1 cellular context compared by ENCODE assay signal in the genomic region with DNA sequence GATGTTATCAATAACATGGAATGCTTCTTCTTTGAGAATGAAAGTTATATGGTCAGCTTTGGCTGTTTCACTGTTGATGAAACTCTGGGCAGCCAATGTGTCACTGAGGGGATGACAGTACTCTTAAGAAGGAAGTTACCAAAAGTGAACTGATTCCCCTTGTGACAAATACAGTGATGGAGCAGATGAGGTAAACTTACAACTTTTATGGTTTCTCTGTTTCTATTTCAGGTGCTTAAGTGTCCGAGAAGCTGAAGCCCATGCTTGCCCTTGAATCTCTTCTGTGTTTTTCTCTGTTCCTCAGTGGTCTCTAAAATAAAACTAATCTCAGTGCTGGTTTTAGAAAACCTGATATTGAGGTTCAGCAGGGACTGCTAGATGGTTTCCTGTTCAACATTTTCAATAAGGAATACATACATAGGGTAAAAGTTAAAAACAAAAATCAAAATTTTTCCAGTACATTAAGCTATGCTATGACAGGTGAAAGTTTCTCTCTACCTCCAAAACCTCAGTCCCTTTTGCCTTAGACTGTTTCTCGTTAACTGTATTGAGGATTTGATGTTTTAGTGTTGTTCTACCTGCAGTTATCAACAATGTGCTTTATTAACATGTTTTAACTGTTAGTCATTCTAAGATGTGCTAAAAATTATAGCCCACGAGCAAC.
TF ChIP-seq lines count a peak whose summit lies in the region.

No MANE protein-coding gene starts in this region.

TF ChIP-seq in GM12878, 131 proteins besides CTCF, POLR2A, EP300 and RAD21 (continued from another document and continues in another):
- TF ChIP-seq, protein P1, sequence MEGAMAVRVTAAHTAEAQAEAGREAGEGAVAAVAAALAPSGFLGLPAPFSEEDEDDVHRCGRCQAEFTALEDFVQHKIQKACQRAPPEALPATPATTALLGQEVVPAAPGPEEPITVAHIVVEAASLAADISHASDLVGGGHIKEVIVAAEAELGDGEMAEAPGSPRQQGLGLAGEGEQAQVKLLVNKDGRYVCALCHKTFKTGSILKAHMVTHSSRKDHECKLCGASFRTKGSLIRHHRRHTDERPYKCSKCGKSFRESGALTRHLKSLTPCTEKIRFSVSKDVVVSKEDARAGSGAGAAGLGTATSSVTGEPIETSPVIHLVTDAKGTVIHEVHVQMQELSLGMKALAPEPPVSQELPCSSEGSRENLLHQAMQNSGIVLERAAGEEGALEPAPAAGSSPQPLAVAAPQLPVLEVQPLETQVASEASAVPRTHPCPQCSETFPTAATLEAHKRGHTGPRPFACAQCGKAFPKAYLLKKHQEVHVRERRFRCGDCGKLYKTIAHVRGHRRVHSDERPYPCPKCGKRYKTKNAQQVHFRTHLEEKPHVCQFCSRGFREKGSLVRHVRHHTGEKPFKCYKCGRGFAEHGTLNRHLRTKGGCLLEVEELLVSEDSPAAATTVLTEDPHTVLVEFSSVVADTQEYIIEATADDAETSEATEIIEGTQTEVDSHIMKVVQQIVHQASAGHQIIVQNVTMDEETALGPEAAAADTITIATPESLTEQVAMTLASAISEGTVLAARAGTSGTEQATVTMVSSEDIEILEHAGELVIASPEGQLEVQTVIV (IDR thresholded peaks at IDR 0.05; ENCODE audit: borderline replicate concordance, partially characterized antibody) = no peak
- TF ChIP-seq, protein P2, sequence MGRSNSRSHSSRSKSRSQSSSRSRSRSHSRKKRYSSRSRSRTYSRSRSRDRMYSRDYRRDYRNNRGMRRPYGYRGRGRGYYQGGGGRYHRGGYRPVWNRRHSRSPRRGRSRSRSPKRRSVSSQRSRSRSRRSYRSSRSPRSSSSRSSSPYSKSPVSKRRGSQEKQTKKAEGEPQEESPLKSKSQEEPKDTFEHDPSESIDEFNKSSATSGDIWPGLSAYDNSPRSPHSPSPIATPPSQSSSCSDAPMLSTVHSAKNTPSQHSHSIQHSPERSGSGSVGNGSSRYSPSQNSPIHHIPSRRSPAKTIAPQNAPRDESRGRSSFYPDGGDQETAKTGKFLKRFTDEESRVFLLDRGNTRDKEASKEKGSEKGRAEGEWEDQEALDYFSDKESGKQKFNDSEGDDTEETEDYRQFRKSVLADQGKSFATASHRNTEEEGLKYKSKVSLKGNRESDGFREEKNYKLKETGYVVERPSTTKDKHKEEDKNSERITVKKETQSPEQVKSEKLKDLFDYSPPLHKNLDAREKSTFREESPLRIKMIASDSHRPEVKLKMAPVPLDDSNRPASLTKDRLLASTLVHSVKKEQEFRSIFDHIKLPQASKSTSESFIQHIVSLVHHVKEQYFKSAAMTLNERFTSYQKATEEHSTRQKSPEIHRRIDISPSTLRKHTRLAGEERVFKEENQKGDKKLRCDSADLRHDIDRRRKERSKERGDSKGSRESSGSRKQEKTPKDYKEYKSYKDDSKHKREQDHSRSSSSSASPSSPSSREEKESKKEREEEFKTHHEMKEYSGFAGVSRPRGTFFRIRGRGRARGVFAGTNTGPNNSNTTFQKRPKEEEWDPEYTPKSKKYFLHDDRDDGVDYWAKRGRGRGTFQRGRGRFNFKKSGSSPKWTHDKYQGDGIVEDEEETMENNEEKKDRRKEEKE (IDR thresholded peaks at IDR 0.05) = no peak
- TF ChIP-seq NRF1 (conservative IDR thresholded peaks at IDR 0.05; ENCODE audit: low read depth, low read length) (no peak), SRF (IDR thresholded peaks at IDR 0.05; ENCODE audit: low read depth in 2 of 2, low read length in 2 of 2) (peak in 1 of 2 experiments; percentile 64; a peak in 1 of 4 replicates), SMARCA5 (IDR thresholded peaks at IDR 0.05) (no peak), ASH2L (IDR thresholded peaks at IDR 0.05; ENCODE audit: borderline replicate concordance, low read depth) (no peak), BACH1 (IDR thresholded peaks at IDR 0.05; ENCODE audit: borderline replicate concordance) (no peak), HCFC1 (IDR thresholded peaks at IDR 0.05; ENCODE audit: low read length) (no peak), HDAC2 (IDR thresholded peaks at IDR 0.05) (no peak), RB1 (IDR thresholded peaks at IDR 0.05; ENCODE audit: borderline replicate concordance) (no peak), STAT1 (conservative IDR thresholded peaks at IDR 0.05) (no peak), EZH2 (IDR thresholded peaks at IDR 0.05; ENCODE audit: borderline replicate concordance, control insufficient read depth, low read depth, low read length) (no peak), SIX5 (IDR thresholded peaks at IDR 0.05; ENCODE audit: low read depth, low read length, severe bottlenecking) (no peak), RCOR1 (conservative IDR thresholded peaks at IDR 0.05; ENCODE audit: low read depth, low read length) (no peak), EGR1 (IDR thresholded peaks at IDR 0.05; ENCODE audit: borderline replicate concordance in 1 of 2, low read depth in 2 of 2, low read length in 2 of 2) (no peak), ZNF384 (IDR thresholded peaks at IDR 0.05; ENCODE audit: borderline replicate concordance, low read depth, low read length) (no peak), NBN (IDR thresholded peaks at IDR 0.05) (no peak), ZNF207 (IDR thresholded peaks at IDR 0.05; ENCODE audit: borderline replicate concordance) (no peak), GATAD2B (conservative IDR thresholded peaks at IDR 0.05; ENCODE audit: low read depth) (no peak), IKZF1 (conservative IDR thresholded peaks at IDR 0.05) (no peak), SIN3A (IDR thresholded peaks at IDR 0.05; ENCODE audit: low read depth, low read length) (no peak), SUZ12 (IDR thresholded peaks at IDR 0.05; ENCODE audit: unreplicated experiment) (no peak), SUPT20H (IDR thresholded peaks at IDR 0.05; ENCODE audit: borderline replicate concordance, control insufficient read depth, low read depth, low read length) (no peak), PAX8 (IDR thresholded peaks at IDR 0.05) (no peak), ZNF622 (IDR thresholded peaks at IDR 0.05) (no peak), CHD1 (IDR thresholded peaks at IDR 0.05; ENCODE audit: low read depth, low read length) (no peak), TBL1XR1 (IDR thresholded peaks at IDR 0.05; ENCODE audit: low read depth, low read length) (no peak), SP1 (IDR thresholded peaks at IDR 0.05; ENCODE audit: low read depth, low read length) (no peak), CREB1 (IDR thresholded peaks at IDR 0.05; ENCODE audit: low read depth) (peak; percentile 93), NR2C2 (IDR thresholded peaks at IDR 0.05; ENCODE audit: borderline replicate concordance, control insufficient read depth, insufficient read length, low read depth) (no peak), BRCA1 (IDR thresholded peaks at IDR 0.05; ENCODE audit: low read depth, low read length) (no peak), RUNX3 (IDR thresholded peaks at IDR 0.05; ENCODE audit: low read length) (peak; percentile 93), FOXK2 (IDR thresholded peaks at IDR 0.05) (no peak), POLR2AphosphoS5 (IDR thresholded peaks at IDR 0.05; ENCODE audit: low read length) (no peak), LARP7 (IDR thresholded peaks at IDR 0.05) (no peak), ETV6 (conservative IDR thresholded peaks at IDR 0.05 in 1 of 2, IDR thresholded peaks at IDR 0.05 in 1 of 2; ENCODE audit: borderline replicate concordance in 1 of 2, low read depth in 1 of 2) (peak in 1 of 2 experiments; percentile 79; a peak in 2 of 4 replicates), NR2F1 (conservative IDR thresholded peaks at IDR 0.05) (no peak), STAT3 (IDR thresholded peaks at IDR 0.05; ENCODE audit: low read depth, low read length) (no peak)
- TF ChIP-seq, protein P3, sequence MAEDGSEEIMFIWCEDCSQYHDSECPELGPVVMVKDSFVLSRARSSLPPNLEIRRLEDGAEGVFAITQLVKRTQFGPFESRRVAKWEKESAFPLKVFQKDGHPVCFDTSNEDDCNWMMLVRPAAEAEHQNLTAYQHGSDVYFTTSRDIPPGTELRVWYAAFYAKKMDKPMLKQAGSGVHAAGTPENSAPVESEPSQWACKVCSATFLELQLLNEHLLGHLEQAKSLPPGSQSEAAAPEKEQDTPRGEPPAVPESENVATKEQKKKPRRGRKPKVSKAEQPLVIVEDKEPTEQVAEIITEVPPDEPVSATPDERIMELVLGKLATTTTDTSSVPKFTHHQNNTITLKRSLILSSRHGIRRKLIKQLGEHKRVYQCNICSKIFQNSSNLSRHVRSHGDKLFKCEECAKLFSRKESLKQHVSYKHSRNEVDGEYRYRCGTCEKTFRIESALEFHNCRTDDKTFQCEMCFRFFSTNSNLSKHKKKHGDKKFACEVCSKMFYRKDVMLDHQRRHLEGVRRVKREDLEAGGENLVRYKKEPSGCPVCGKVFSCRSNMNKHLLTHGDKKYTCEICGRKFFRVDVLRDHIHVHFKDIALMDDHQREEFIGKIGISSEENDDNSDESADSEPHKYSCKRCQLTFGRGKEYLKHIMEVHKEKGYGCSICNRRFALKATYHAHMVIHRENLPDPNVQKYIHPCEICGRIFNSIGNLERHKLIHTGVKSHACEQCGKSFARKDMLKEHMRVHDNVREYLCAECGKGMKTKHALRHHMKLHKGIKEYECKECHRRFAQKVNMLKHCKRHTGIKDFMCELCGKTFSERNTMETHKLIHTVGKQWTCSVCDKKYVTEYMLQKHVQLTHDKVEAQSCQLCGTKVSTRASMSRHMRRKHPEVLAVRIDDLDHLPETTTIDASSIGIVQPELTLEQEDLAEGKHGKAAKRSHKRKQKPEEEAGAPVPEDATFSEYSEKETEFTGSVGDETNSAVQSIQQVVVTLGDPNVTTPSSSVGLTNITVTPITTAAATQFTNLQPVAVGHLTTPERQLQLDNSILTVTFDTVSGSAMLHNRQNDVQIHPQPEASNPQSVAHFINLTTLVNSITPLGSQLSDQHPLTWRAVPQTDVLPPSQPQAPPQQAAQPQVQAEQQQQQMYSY (CRISPR knock-in tag; IDR thresholded peaks at IDR 0.05) = no peak
- TF ChIP-seq, protein P4, sequence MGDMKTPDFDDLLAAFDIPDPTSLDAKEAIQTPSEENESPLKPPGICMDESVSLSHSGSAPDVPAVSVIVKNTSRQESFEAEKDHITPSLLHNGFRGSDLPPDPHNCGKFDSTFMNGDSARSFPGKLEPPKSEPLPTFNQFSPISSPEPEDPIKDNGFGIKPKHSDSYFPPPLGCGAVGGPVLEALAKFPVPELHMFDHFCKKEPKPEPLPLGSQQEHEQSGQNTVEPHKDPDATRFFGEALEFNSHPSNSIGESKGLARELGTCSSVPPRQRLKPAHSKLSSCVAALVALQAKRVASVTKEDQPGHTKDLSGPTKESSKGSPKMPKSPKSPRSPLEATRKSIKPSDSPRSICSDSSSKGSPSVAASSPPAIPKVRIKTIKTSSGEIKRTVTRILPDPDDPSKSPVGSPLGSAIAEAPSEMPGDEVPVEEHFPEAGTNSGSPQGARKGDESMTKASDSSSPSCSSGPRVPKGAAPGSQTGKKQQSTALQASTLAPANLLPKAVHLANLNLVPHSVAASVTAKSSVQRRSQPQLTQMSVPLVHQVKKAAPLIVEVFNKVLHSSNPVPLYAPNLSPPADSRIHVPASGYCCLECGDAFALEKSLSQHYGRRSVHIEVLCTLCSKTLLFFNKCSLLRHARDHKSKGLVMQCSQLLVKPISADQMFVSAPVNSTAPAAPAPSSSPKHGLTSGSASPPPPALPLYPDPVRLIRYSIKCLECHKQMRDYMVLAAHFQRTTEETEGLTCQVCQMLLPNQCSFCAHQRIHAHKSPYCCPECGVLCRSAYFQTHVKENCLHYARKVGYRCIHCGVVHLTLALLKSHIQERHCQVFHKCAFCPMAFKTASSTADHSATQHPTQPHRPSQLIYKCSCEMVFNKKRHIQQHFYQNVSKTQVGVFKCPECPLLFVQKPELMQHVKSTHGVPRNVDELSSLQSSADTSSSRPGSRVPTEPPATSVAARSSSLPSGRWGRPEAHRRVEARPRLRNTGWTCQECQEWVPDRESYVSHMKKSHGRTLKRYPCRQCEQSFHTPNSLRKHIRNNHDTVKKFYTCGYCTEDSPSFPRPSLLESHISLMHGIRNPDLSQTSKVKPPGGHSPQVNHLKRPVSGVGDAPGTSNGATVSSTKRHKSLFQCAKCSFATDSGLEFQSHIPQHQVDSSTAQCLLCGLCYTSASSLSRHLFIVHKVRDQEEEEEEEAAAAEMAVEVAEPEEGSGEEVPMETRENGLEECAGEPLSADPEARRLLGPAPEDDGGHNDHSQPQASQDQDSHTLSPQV (IDR thresholded peaks at IDR 0.05) = no peak
- TF ChIP-seq, protein P5, sequence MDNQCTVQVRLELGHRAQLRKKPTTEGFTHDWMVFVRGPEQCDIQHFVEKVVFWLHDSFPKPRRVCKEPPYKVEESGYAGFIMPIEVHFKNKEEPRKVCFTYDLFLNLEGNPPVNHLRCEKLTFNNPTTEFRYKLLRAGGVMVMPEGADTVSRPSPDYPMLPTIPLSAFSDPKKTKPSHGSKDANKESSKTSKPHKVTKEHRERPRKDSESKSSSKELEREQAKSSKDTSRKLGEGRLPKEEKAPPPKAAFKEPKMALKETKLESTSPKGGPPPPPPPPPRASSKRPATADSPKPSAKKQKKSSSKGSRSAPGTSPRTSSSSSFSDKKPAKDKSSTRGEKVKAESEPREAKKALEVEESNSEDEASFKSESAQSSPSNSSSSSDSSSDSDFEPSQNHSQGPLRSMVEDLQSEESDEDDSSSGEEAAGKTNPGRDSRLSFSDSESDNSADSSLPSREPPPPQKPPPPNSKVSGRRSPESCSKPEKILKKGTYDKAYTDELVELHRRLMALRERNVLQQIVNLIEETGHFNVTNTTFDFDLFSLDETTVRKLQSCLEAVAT (IDR thresholded peaks at IDR 0.05) = no peak
- TF ChIP-seq, protein P6, sequence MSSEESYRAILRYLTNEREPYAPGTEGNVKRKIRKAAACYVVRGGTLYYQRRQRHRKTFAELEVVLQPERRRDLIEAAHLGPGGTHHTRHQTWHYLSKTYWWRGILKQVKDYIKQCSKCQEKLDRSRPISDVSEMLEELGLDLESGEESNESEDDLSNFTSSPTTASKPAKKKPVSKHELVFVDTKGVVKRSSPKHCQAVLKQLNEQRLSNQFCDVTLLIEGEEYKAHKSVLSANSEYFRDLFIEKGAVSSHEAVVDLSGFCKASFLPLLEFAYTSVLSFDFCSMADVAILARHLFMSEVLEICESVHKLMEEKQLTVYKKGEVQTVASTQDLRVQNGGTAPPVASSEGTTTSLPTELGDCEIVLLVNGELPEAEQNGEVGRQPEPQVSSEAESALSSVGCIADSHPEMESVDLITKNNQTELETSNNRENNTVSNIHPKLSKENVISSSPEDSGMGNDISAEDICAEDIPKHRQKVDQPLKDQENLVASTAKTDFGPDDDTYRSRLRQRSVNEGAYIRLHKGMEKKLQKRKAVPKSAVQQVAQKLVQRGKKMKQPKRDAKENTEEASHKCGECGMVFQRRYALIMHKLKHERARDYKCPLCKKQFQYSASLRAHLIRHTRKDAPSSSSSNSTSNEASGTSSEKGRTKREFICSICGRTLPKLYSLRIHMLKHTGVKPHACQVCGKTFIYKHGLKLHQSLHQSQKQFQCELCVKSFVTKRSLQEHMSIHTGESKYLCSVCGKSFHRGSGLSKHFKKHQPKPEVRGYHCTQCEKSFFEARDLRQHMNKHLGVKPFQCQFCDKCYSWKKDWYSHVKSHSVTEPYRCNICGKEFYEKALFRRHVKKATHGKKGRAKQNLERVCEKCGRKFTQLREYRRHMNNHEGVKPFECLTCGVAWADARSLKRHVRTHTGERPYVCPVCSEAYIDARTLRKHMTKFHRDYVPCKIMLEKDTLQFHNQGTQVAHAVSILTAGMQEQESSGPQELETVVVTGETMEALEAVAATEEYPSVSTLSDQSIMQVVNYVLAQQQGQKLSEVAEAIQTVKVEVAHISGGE (CRISPR knock-in tag; IDR thresholded peaks at IDR 0.05) = no peak
- TF ChIP-seq, protein P7, sequence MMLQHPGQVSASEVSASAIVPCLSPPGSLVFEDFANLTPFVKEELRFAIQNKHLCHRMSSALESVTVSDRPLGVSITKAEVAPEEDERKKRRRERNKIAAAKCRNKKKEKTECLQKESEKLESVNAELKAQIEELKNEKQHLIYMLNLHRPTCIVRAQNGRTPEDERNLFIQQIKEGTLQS (IDR thresholded peaks at IDR 0.05; ENCODE audit: borderline replicate concordance, extremely low read depth, low read depth, low read length) = no peak
- TF ChIP-seq, protein P8, sequence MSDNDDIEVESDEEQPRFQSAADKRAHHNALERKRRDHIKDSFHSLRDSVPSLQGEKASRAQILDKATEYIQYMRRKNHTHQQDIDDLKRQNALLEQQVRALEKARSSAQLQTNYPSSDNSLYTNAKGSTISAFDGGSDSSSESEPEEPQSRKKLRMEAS (IDR thresholded peaks at IDR 0.05; ENCODE audit: low read depth, low read length) = no peak
